ENCODE assay signal across 1 cellular context in the genomic region with DNA sequence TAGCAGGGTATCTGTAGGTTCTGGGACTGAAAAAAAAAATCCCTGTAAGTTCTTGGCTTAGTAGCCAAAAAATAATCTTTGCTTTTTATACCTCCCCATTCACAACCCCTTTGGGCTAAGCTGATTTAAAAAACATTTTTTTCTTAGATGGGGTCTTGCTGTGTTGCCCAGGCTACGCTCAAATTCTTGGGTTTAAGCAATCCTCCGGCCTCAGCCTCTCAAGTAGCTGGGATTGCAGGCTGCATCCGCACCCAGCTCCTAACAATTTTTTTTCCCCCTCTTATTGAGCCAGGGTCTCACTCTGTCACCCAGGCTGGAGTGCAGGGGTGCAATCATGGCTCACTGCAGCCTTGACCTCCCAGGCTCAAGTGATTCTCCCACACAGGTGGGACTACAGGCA.
TF ChIP-seq lines count a peak whose summit lies in the region.

No MANE protein-coding gene starts in this region.

TF ChIP-seq in A549, 52 proteins besides CTCF, POLR2A, EP300 and RAD21 (continued from another document):
- no peak for TF ChIP-seq MAZ (IDR thresholded peaks at IDR 0.05; ENCODE audit: borderline replicate concordance, low read depth, low read length)
- TF ChIP-seq NR3C1 (IDR thresholded peaks at IDR 0.05), result no peak
- TF ChIP-seq, protein P1, sequence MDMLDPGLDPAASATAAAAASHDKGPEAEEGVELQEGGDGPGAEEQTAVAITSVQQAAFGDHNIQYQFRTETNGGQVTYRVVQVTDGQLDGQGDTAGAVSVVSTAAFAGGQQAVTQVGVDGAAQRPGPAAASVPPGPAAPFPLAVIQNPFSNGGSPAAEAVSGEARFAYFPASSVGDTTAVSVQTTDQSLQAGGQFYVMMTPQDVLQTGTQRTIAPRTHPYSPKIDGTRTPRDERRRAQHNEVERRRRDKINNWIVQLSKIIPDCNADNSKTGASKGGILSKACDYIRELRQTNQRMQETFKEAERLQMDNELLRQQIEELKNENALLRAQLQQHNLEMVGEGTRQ (IDR thresholded peaks at IDR 0.05), result no peak
- TF ChIP-seq HOXB13 (CRISPR knock-in tag; IDR thresholded peaks at IDR 0.05; ENCODE audit: low read depth), result no peak
- no peak for TF ChIP-seq CEBPB (IDR thresholded peaks at IDR 0.05)
- no peak for TF ChIP-seq FOXS1 (CRISPR knock-in tag; IDR thresholded peaks at IDR 0.05)
- no peak for TF ChIP-seq PHF8 (IDR thresholded peaks at IDR 0.05; ENCODE audit: borderline replicate concordance, low read depth)
